ENCODE assay signal across 8 cellular contexts in genomic region chr10:97572214-97572989, GRCh38. TPM values are rescaled to one million over a fixed set of nuclear protein-coding genes. Genes with fewer than 3 reads are reported as not detected.
DNase-seq lines count a peak whose midpoint lies in the region; ATAC-seq and TF ChIP-seq lines count a peak whose summit lies in the region.

Gene ANKRD2 (plus strand): TSS chr10:97572779. CDS start chr10:97572789, 10 bp downstream.

- no peak within 1 kb of the TSS for H3K27ac ChIP-seq in OCI-LY7 (ENCODE audit: low read depth, low read length, poor library complexity, severe bottlenecking)
- peak within 1 kb of the TSS; percentile 53 for H3K27ac ChIP-seq in substantia nigra (ENCODE audit: low read depth, low read length, poor library complexity, severe bottlenecking)

- no peak within 1 kb of the TSS for H3K27ac Mint-ChIP-seq in activated T-cell treated with anti-CD3 and anti-CD28 coated beads, Interleukin-2, amount 50 U/mL, for 24 hours
- peak within 1 kb of the TSS; percentile 64 to 88 (median 71) for H3K27ac Mint-ChIP-seq in nephron

- H3K4me3 ChIP-seq in OCI-LY7 (ENCODE audit: low read depth, low read length, poor library complexity, severe bottlenecking), result no peak within 1 kb of the TSS

- H3K36me3 ChIP-seq in OCI-LY7 (ENCODE audit: insufficient read depth, low read length), result no peaks in the 10 kb centered on the region

- H2AFZ ChIP-seq in OCI-LY7 (ENCODE audit: low read length), result no peak within 1 kb of the TSS

- H3K4me2 ChIP-seq in OCI-LY7 (ENCODE audit: low read length), result no peak within 1 kb of the TSS

- H3K4me1 Mint-ChIP-seq in activated T-cell treated with anti-CD3 and anti-CD28 coated beads, Interleukin-2, amount 50 U/mL, for 24 hours (ENCODE audit: low read depth), result no peaks in the 10 kb centered on the region
- peaks cover 31% of the 10 kb centered on the region for H3K4me1 Mint-ChIP-seq in nephron

- no peaks in the 10 kb centered on the region for H3K9me2 ChIP-seq in OCI-LY7 (ENCODE audit: insufficient read depth, low read length)

- no TSS peak for BruUV-seq in OCI-LY7 (replicated peaks; lab: Mats Ljungman, UMichigan)

- POLR2A ChIA-PET in OCI-LY7 (lab: Charles Lee), result interaction anchor here (1.3 kb wide), 1 partner anchor 38 kb away, joined by 3 read pairs; no protein-coding TSS in a partner anchor

- no peaks in the 10 kb centered on the region for H3K9me3 ChIP-seq in OCI-LY7 (ENCODE audit: low read length)

- no peaks in the 10 kb centered on the region for H3K27me3 Mint-ChIP-seq in activated T-cell treated with anti-CD3 and anti-CD28 coated beads, Interleukin-2, amount 50 U/mL, for 24 hours
- peaks cover 4% of the 10 kb centered on the region for H3K27me3 Mint-ChIP-seq in nephron (ENCODE audit: low read depth)

- no peaks in the 10 kb centered on the region for H4K20me1 ChIP-seq in OCI-LY7 (ENCODE audit: insufficient read depth, low read length)

- H3K9me3 Mint-ChIP-seq in activated T-cell treated with anti-CD3 and anti-CD28 coated beads, Interleukin-2, amount 50 U/mL, for 24 hours, result no peaks in the 10 kb centered on the region
- H3K9me3 Mint-ChIP-seq in nephron, result no peaks in the 10 kb centered on the region

- intact Hi-C loops in OCI-LY7 (cut with micrococcal nuclease; ENCODE audit: unreplicated experiment), result loop anchor here (1.0 to 5.0 kb wide), 2 partner anchors 40 to 160 kb away; no protein-coding TSS in a partner anchor

- no peaks in the 10 kb centered on the region for H3K4me1 ChIP-seq in OCI-LY7 (ENCODE audit: insufficient read depth, low read length, poor library complexity, severe bottlenecking)

- no peaks in the 10 kb centered on the region for H3K79me2 ChIP-seq in OCI-LY7 (ENCODE audit: insufficient read depth, low read depth, low read length)

- peak; percentile 18 for DNase-seq in GF-D8 (lab: John Stamatoyannopoulos, UW)
- DNase-seq in OCI-LY7 (ENCODE audit: low spot score), result peak; percentile 74
- peak; percentile 63 for DNase-seq in activated T-cell treated with anti-CD3 and anti-CD28 coated beads, Interleukin-2, amount 50 U/mL, for 24 hours
- peak; percentile 70 for DNase-seq in fibroblast of gingiva (ENCODE audit: low read depth)
- peak in 48 of 49 donors; percentile 16 to 91 (median 65) for DNase-seq in substantia nigra (lab: John Stamatoyannopoulos, UW)

- peak; percentile 76 for ATAC-seq in HG03066 (IDR thresholded peaks at IDR 0.05; ENCODE audit: low read depth, unreplicated experiment)
- ATAC-seq in GM21723 (IDR thresholded peaks at IDR 0.05; ENCODE audit: unreplicated experiment), result no peak

- no peaks in the 10 kb centered on the region for H3K36me3 Mint-ChIP-seq in activated T-cell treated with anti-CD3 and anti-CD28 coated beads, Interleukin-2, amount 50 U/mL, for 24 hours (ENCODE audit: low read depth)
- H3K36me3 Mint-ChIP-seq in nephron (ENCODE audit: low read depth), result no peaks in the 10 kb centered on the region

- H3K4me3 Mint-ChIP-seq in activated T-cell treated with anti-CD3 and anti-CD28 coated beads, Interleukin-2, amount 50 U/mL, for 24 hours, result no peak within 1 kb of the TSS
- H3K4me3 Mint-ChIP-seq in nephron, result peak within 1 kb of the TSS in 1 of 3 experiments; percentile 27

- CTCF ChIA-PET in OCI-LY7 (lab: Charles Lee; ENCODE audit: unreplicated experiment), result interaction anchor here (0.6 to 1.6 kb wide), 4 partner anchors 10 to 58 kb away, joined by 3 to 5 read pairs (median 3); no protein-coding TSS in a partner anchor

- peak; percentile 92 for TF ChIP-seq CTCF in OCI-LY7 (conservative IDR thresholded peaks at IDR 0.05; ENCODE audit: low read length)
- peak; percentile 67 to 75 (median 70) for TF ChIP-seq CTCF in nephron (IDR thresholded peaks at IDR 0.05; ENCODE audit: unreplicated experiment in 3 of 3)

RNA-seq across cellular contexts. Expression of gene ANKRD2, which starts in this region (rescaled TPM):
- total RNA-seq in OCI-LY7 (2014; rRNA removed; shearing (Covaris generic)), result not detected in 2 replicates
- total RNA-seq in OCI-LY7 (2022), result not detected in 2 replicates

Comparison
In these comparisons a context has a peak if more than half of its experiments do, and no peak if none do; other contexts are left out.
1. Peak in DNase-seq in OCI-LY7; RNA of the gene not detected or under 1 TPM.
2. DNase-seq: peak in every context shown above with its lines; median percentile 74 in OCI-LY7; 70 in fibroblast of gingiva; 65 in substantia nigra; 63 in activated T-cell treated with anti-CD3 and anti-CD28 coated beads, Interleukin-2, amount 50 U/mL, for 24 hours; 18 in GF-D8.